In the genomic region with DNA sequence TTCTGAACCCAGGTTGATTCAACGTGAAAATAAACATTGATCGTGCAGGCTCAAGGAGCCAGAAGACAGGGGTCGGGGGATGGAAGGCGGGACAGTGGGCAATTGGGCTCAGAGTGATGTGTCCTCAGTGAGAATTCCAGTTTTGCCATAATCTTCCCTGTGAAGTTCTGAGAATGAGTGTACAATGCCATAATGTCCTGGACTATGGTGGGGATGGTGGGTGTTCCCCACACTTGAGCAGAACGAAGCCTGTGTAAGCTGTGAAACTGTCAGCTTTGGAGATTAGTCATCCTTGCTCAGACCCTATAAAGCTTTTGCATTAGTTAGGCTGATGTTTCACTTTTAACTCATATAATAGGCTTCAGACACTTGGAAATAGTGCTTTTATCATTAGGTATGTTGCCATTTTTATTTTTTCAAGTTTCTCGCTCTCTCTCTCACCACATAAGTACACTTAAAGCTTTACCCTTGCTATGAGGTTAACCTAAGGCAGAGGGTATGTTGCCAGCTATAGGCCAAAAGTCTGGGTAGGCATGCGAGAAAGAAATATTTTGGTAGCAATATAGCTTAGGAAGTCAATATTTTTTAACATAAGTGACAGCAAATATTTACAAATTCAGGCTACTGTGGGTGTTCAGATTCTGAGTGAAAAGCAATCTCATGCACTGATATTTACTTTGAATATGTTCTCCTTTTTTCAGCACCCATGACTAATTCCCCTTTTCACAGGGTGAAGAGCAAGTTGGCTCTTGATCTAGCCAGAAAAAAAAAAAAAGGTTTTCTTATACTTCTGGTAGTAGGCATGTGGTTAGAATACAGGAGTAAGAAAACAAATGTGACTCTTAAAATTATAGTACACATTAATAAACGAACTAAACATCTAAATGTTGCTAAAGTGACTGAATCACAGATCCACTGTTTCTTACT, we compare ENCODE assay signal across 8 cellular contexts. TPM values are rescaled to one million over a fixed set of nuclear protein-coding genes. Genes with fewer than 3 reads are reported as not detected.
DNase-seq lines count a peak whose midpoint lies in the region; ATAC-seq and TF ChIP-seq lines count a peak whose summit lies in the region.

No MANE protein-coding gene starts in this region.

- DNase-seq in NOMO-1 treated with DMSO at 0.1 percent for 48 hours (lab: John Stamatoyannopoulos, UW; ENCODE audit: unreplicated experiment), result peak; percentile 42
- no peak for DNase-seq in NOMO-1 treated with dmso at 0.1 percent for 144 hours (lab: John Stamatoyannopoulos, UW; ENCODE audit: unreplicated experiment)
- DNase-seq in MG63, result peak; percentile 49
- DNase-seq in fibroblast of the aortic adventitia (ENCODE audit: low read depth), result peak; percentile 53
- DNase-seq in right atrium auricular region (ENCODE audit: low spot score), result no peak
- no peak for DNase-seq in HuH-7.5 (ENCODE audit: low spot score)
- DNase-seq in progenitor cell of endocrine pancreas (ENCODE audit: low spot score, unreplicated experiment), result no peak

- H3K27ac Mint-ChIP-seq in progenitor cell of endocrine pancreas, result no peak overlapping the region

- H3K4me3 ChIP-seq in MG63, result no peak overlapping the region
- H3K4me3 ChIP-seq in fibroblast of the aortic adventitia (ENCODE audit: low read depth, low read length), result no peak overlapping the region
- H3K4me3 ChIP-seq in right atrium auricular region, result no peak overlapping the region

- H3K36me3 Mint-ChIP-seq in progenitor cell of endocrine pancreas (ENCODE audit: insufficient read depth), result no peaks in the 10 kb centered on the region

- no peaks in the 10 kb centered on the region for H3K9me3 Mint-ChIP-seq in progenitor cell of endocrine pancreas (ENCODE audit: low read depth)

- ATAC-seq in GM21786 (IDR thresholded peaks at IDR 0.05; ENCODE audit: unreplicated experiment), result peak; percentile 80

- no peaks in the 10 kb centered on the region for H3K36me3 ChIP-seq in MG63
- no peaks in the 10 kb centered on the region for H3K36me3 ChIP-seq in right atrium auricular region

- no peak overlapping the region for H3K4me3 Mint-ChIP-seq in progenitor cell of endocrine pancreas (ENCODE audit: low read depth)

- H3K9me3 ChIP-seq in MG63 (no peaks in the 10 kb centered on the region), right atrium auricular region (no peaks in the 10 kb centered on the region)

- H3K27me3 ChIP-seq in MG63 (no peaks in the 10 kb centered on the region), right atrium auricular region (no peaks in the 10 kb centered on the region)

- no peak for TF ChIP-seq CTCF in fibroblast of the aortic adventitia (IDR thresholded peaks at IDR 0.05; ENCODE audit: insufficient read depth, low read length)
- TF ChIP-seq CTCF in right atrium auricular region (IDR thresholded peaks at IDR 0.05), result no peak
- TF ChIP-seq CTCF in progenitor cell of endocrine pancreas (IDR thresholded peaks at IDR 0.05; ENCODE audit: unreplicated experiment), result no peak

- peaks cover 0 to 27% of the 10 kb centered on the region in 2 donors for H3K4me1 ChIP-seq in right atrium auricular region

- no peaks in the 10 kb centered on the region for H3K27me3 Mint-ChIP-seq in progenitor cell of endocrine pancreas

- H3K27ac ChIP-seq in right atrium auricular region, result no peak overlapping the region

- H3K4me1 Mint-ChIP-seq in progenitor cell of endocrine pancreas (ENCODE audit: low read depth), result no peaks in the 10 kb centered on the region

RNA-seq across cellular contexts. Expression of gene CDC42EP3, which starts 47.2 kb away (rescaled TPM):
- 24.1 and 32.4 TPM in 2 replicates for total RNA-seq in MG63 (2014; rRNA removed; shearing (Covaris generic); ENCODE audit: low replicate concordance)
- 30.5 and 34.7 TPM in 2 replicates for total RNA-seq in fibroblast of the aortic adventitia (ENCODE audit: low replicate concordance)
- 100 to 1,000 TPM in 1 of 2 donors, 10 to 100 TPM in 1; 38.5 to 105 TPM for total RNA-seq in right atrium auricular region
- 43.1 and 48.5 TPM in 2 replicates for total RNA-seq in progenitor cell of endocrine pancreas

Comparison
In these comparisons a context has a peak if more than half of its experiments do, and no peak if none do; other contexts are left out.
1. DNase-seq: peak in NOMO-1 treated with DMSO at 0.1 percent for 48 hours (single experiment), MG63 (single experiment) and fibroblast of the aortic adventitia (single experiment); none in NOMO-1 treated with dmso at 0.1 percent for 144 hours (single experiment), right atrium auricular region (single experiment), HuH-7.5 (single experiment) and progenitor cell of endocrine pancreas (single experiment).